ENCODE assay signal across 12 cellular contexts in the genomic region with DNA sequence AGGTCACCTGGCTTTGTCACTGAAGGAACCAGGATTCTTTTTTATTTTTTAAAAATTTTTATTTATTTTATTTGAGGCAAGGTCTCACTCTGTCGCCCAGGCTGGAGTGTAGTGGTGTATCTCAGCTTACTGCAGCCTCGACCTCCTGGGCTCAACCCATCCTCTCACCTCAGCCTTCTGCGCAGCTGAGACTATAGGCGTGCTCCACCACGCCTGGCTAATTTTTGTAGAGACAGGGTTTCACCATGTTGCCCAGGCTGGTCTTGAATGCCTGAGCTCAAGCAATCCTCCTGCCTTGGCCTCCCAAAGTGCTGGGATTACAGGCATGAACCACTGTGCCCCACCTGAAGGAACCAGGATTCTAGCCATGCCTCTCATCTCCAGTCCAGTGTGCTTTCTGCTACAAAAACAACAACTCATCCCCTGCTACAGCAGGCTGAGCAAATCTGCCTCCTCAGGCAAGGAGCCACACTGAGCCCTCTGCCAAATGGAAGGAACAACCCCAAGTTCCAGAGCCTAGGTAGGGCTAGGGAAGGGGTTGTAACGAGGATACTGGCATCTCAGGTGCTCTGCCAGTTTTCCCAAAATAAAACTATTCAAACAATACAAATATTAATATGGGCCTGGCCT. TPM values are rescaled to one million over a fixed set of nuclear protein-coding genes. Genes with fewer than 3 reads are reported as not detected.
DNase-seq lines count a peak whose midpoint lies in the region; ATAC-seq and TF ChIP-seq lines count a peak whose summit lies in the region.
"Had no signal": no experiment of that assay in that cellular context is flagged by ENCODE, and none has a peak within 500 bp of the region (broad histone marks: within the 10 kb centered on the region; RNA-seq: fewer than 3 reads in every experiment).

No MANE protein-coding gene starts in this region.

- H3K27me3 ChIP-seq in left ventricle myocardium inferior (ENCODE audit: low read depth): no peaks in the 10 kb centered on the region
- no peaks in the 10 kb centered on the region for H3K27me3 ChIP-seq in heart left ventricle
- no peaks in the 10 kb centered on the region for H3K27me3 ChIP-seq in skeletal muscle tissue (ENCODE audit: control insufficient read depth in 3 of 3, insufficient read depth in 3 of 3, low read length in 3 of 3)
- H3K27me3 ChIP-seq: right lobe of liver had no signal

- H3K9me3 ChIP-seq in left ventricle myocardium inferior (replicated peaks) (no peaks in the 10 kb centered on the region), heart left ventricle (no peaks in the 10 kb centered on the region), skeletal muscle tissue (ENCODE audit: control insufficient read depth in 3 of 3, low read length in 3 of 3) (no peaks in the 10 kb centered on the region)
- H3K9me3 ChIP-seq: neutrophil, right lobe of liver had no signal

- ATAC-seq in heart left ventricle (no peak), HG02610 (IDR thresholded peaks at IDR 0.05; ENCODE audit: unreplicated experiment) (no peak)

- no peak for DNase-seq in left ventricle myocardium inferior
- no peak for DNase-seq in heart left ventricle
- DNase-seq in coronary artery (ENCODE audit: low spot score): no peak
- no peak for DNase-seq in NCI-H2227 treated with DMSO at 0.1 percent for 48 hours (lab: John Stamatoyannopoulos, UW)
- no peak for DNase-seq in NCI-H82 (lab: John Stamatoyannopoulos, UW)
- DNase-seq in activated CD8-positive, alpha-beta memory T cell treated with anti-CD3 and anti-CD28 coated beads, Interleukin-2, amount 50 U/mL, for 4 hours: no peak
- DNase-seq: activated T-cell treated with anti-CD3 and anti-CD28 coated beads for 4 hours; stimulated activated CD4-positive, alpha-beta T cell treated with anti-CD3 and anti-CD28 coated beads, Interleukin-1b, Interleukin-23, amount 100 ng/mL, for 48 hours had no signal

- H3K36me3 ChIP-seq in left ventricle myocardium inferior (peaks cover 11% of the 10 kb centered on the region), heart left ventricle (peaks cover 0 to 12% (median 9%) of the 10 kb centered on the region in 9 donors), skeletal muscle tissue (ENCODE audit: control insufficient read depth in 3 of 3, insufficient read depth in 3 of 3, low read length in 3 of 3) (peaks cover 5 to 8% (median 7%) of the 10 kb centered on the region in 3 donors)

- H3K4me3 ChIP-seq in left ventricle myocardium inferior (no peak overlapping the region), heart left ventricle (no peak overlapping the region), coronary artery (no peak overlapping the region), skeletal muscle tissue (ENCODE audit: low read length in 3 of 3) (no peak overlapping the region)
- H3K4me3 ChIP-seq: right lobe of liver had no signal

- WGBS in heart left ventricle, 4 donors: 92 to 97% (median 95%) methylated on average over 6 of the region's 6 CpGs

- TF ChIP-seq CTCF in left ventricle myocardium inferior (IDR thresholded peaks at IDR 0.05; ENCODE audit: borderline replicate concordance) (no peak), heart left ventricle (IDR thresholded peaks at IDR 0.05) (no peak), coronary artery (IDR thresholded peaks at IDR 0.05) (no peak)

- intact Hi-C loops in left ventricle myocardium inferior (cut with micrococcal nuclease): no loop called here
- intact Hi-C loops in heart left ventricle (cut with DNase I): loop anchor here (1.0 to 10.0 kb wide), 13 partner anchors 50 to 340 kb away; a partner anchor contains a TSS

- peak overlapping the region in 2 of 3 donors; percentile 22 to 27 for H3K9ac ChIP-seq in skeletal muscle tissue (ENCODE audit: low read depth in 1 of 3, low read length in 3 of 3)

- TF ChIP-seq POLR2A in heart left ventricle (IDR thresholded peaks at IDR 0.05): no peak

- H3K27ac ChIP-seq in left ventricle myocardium inferior (replicated peaks) (peak overlapping the region; percentile 94), heart left ventricle (peak overlapping the region in 6 of 12 donors; percentile 38 to 87 (median 58)), coronary artery (peak overlapping the region; percentile 79), skeletal muscle tissue (ENCODE audit: low read depth, low read length) (peak overlapping the region; percentile 86)
- H3K27ac ChIP-seq: neutrophil, right lobe of liver had no signal

- H3K4me1 ChIP-seq in left ventricle myocardium inferior (peaks cover 43% of the 10 kb centered on the region), heart left ventricle (peaks cover 3 to 37% (median 26%) of the 10 kb centered on the region in 12 donors), skeletal muscle tissue (ENCODE audit: control insufficient read depth in 3 of 3, insufficient read depth in 3 of 3, low read length in 3 of 3) (peaks cover 37 to 54% (median 46%) of the 10 kb centered on the region in 3 donors)

RNA-seq across cellular contexts. Expression of a gene that starts 2.6 kb away (rescaled TPM):
- total RNA-seq in left ventricle myocardium inferior (20.5 TPM), heart left ventricle (10 to 100 TPM; 15.8 to 27.3 (median 22.0) TPM), skeletal muscle tissue (5.2 TPM)
- polyA plus RNA-seq in heart left ventricle: 10 to 100 TPM; 11.7 to 21.9 TPM

RNA-seq across cellular contexts. Expression of a gene that starts 35.4 kb away (rescaled TPM):
- 253 TPM for total RNA-seq in left ventricle myocardium inferior
- total RNA-seq in heart left ventricle: 100 to 1,000 TPM in 4 of 9 donors, 10 to 100 TPM in 5; 56.3 to 183 (median 92.2) TPM
- polyA plus RNA-seq in heart left ventricle: 100 to 1,000 TPM in 1 of 2 donors, 10 to 100 TPM in 1; 44.1 to 338 TPM
- 21.9 TPM for total RNA-seq in skeletal muscle tissue

RNA-seq across cellular contexts. Expression of a gene that starts 50.9 kb away (rescaled TPM):
- 92.5 TPM for total RNA-seq in left ventricle myocardium inferior
- total RNA-seq in heart left ventricle: 100 to 1,000 TPM in 5 of 9 donors, 10 to 100 TPM in 4; 41.3 to 125 (median 101) TPM
- 10 to 100 TPM; 45.1 to 51.6 TPM for polyA plus RNA-seq in heart left ventricle
- total RNA-seq in skeletal muscle tissue: 20.9 TPM
